In genomic region chr11:13152736-13153541, GRCh38 we compare ENCODE assay signal across 10 cellular contexts.
DNase-seq lines count a peak whose midpoint lies in the region; ATAC-seq and TF ChIP-seq lines count a peak whose summit lies in the region.
"Had no signal": no experiment of that assay in that cellular context is flagged by ENCODE, and none has a peak within 500 bp of the region (broad histone marks: within the 10 kb centered on the region; RNA-seq: fewer than 3 reads in every experiment).

No MANE protein-coding gene starts in this region.

- TF ChIP-seq EP300 in upper lobe of left lung (IDR thresholded peaks at IDR 0.05): no peak

- H3K27me3 ChIP-seq in heart right ventricle (peaks cover 0 to 5% (median 0%) of the 10 kb centered on the region in 7 donors), right cardiac atrium (ENCODE audit: control insufficient read depth, insufficient read depth) (no peaks in the 10 kb centered on the region), upper lobe of left lung (no peaks in the 10 kb centered on the region)
- H3K27me3 ChIP-seq: esophagus squamous epithelium had no signal

- ATAC-seq in heart right ventricle: no peak
- ATAC-seq in right cardiac atrium: no peak
- no peak for ATAC-seq in upper lobe of left lung (ENCODE audit: low FRiP score in 2 of 2)
- no peak for ATAC-seq in HG02610 (IDR thresholded peaks at IDR 0.05; ENCODE audit: unreplicated experiment)

- no peak overlapping the region for H3K4me3 ChIP-seq in heart right ventricle
- no peak overlapping the region for H3K4me3 ChIP-seq in right cardiac atrium (ENCODE audit: low read length)
- H3K4me3 ChIP-seq in upper lobe of left lung: no peak overlapping the region
- H3K4me3 ChIP-seq: esophagus squamous epithelium had no signal

- no peak for TF ChIP-seq POLR2A in upper lobe of left lung (IDR thresholded peaks at IDR 0.05)

- 37 to 42% methylated on average over 2 of the region's 2 CpGs for WGBS in heart right ventricle, 2 donors
- WGBS in right cardiac atrium: 35% methylated on average over 2 of the region's 2 CpGs
- 24 to 25% methylated on average over 2 of the region's 2 CpGs for WGBS in upper lobe of left lung, 2 donors

- H3K27ac ChIP-seq in heart right ventricle: no peak overlapping the region
- H3K27ac ChIP-seq in right cardiac atrium (ENCODE audit: low read length): no peak overlapping the region
- H3K27ac ChIP-seq in upper lobe of left lung: no peak overlapping the region
- H3K27ac ChIP-seq: esophagus squamous epithelium had no signal

- DNase-seq in heart right ventricle (no peak), right cardiac atrium (no peak), RPMI7951 (ENCODE audit: low read depth) (peak; percentile 33), glomerular visceral epithelial cell (ENCODE audit: extremely low spot score) (peak; percentile 30), upper lobe of left lung (no peak), NOMO-1 treated with DMSO at 0.1 percent for 48 hours (lab: John Stamatoyannopoulos, UW; ENCODE audit: unreplicated experiment) (no peak)
- no peak for DNase-seq in stimulated activated CD4-positive, alpha-beta T cell treated with anti-CD3 and anti-CD28 coated beads, Interleukin-4, amount 100 ng/mL, for 1 hour
- DNase-seq: esophagus squamous epithelium, NCI-H1436 treated with DMSO at 0.1 percent for 48 hours had no signal

- intact Hi-C loops in heart right ventricle (cut with DNase I): loop anchor here (1.0 to 10.0 kb wide), 5 partner anchors 186 to 191 kb away; no protein-coding TSS in a partner anchor
- intact Hi-C loops in right cardiac atrium (cut with DNase I): loop anchor here in 3 of 4 donors (10.0 kb wide), 1 partner anchor 188 kb away; no protein-coding TSS in a partner anchor

- TF ChIP-seq CTCF in heart right ventricle (IDR thresholded peaks at IDR 0.05) (peak; percentile 10 to 66 (median 50)), upper lobe of left lung (IDR thresholded peaks at IDR 0.05) (peak in 4 of 6 experiments; percentile 18 to 40 (median 31))

- no peaks in the 10 kb centered on the region for H3K4me1 ChIP-seq in heart right ventricle
- no peaks in the 10 kb centered on the region for H3K4me1 ChIP-seq in right cardiac atrium (ENCODE audit: control insufficient read depth, insufficient read depth, low read length)
- no peaks in the 10 kb centered on the region for H3K4me1 ChIP-seq in upper lobe of left lung

- H3K36me3 ChIP-seq in heart right ventricle: no peaks in the 10 kb centered on the region
- no peaks in the 10 kb centered on the region for H3K36me3 ChIP-seq in upper lobe of left lung
- H3K36me3 ChIP-seq: esophagus squamous epithelium had no signal

- H3K9me3 ChIP-seq in heart right ventricle (peaks cover 0 to 17% (median 5%) of the 10 kb centered on the region in 11 donors), right cardiac atrium (ENCODE audit: control insufficient read depth, low read length) (no peaks in the 10 kb centered on the region), upper lobe of left lung (no peaks in the 10 kb centered on the region)

Comparison
In these comparisons a context has a peak if more than half of its experiments do, and no peak if none do; other contexts are left out.
1. DNase-seq: peak in RPMI7951 (single experiment) and glomerular visceral epithelial cell (single experiment); none in heart right ventricle (0 of 2), right cardiac atrium (0 of 3), upper lobe of left lung (0 of 2), stimulated activated CD4-positive, alpha-beta T cell treated with anti-CD3 and anti-CD28 coated beads, Interleukin-4, amount 100 ng/mL, for 1 hour (single experiment) and NOMO-1 treated with DMSO at 0.1 percent for 48 hours (single experiment).